Comparison of ENCODE assay signal across 8 cellular contexts in the genomic region with DNA sequence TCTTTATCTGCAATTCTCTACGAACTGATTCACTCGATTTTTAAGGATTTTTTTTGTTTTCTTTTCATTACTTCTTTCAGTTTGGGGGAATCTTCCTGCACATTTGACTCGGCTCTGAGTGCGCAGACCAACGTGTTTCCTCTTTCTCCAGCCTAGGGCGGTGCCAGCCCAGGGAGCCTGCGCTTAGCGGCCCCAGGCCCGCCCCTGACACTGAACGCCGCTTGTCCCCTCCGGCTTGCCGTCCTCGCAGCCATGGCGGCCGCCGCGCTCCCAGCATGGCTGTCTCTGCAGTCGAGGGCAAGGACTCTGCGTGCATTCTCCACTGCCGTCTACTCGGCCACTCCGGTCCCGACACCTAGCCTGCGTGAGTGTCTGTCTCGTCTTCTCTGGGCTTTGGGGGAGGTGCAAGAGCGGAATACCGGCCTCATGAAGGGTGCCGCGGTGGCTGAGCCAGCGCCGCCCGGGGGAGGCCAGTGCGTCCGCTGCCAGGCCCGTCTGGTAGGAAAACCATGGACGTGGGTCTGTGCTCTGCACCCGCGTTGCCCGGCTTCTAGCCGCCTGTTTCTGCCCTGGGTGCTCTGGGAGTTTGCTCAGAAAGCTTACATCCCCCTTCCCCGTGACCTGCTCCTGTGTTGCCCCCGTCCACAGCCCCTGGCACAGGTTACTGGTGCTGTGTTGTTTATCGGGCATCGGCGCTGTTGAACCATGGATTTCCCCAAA. TPM values are rescaled to one million over a fixed set of nuclear protein-coding genes. Genes with fewer than 3 reads are reported as not detected.
A peak's percentile ranks its signal among the peaks of the same experiment; 100 is the strongest.
DNase-seq lines count a peak whose midpoint lies in the region; ATAC-seq and TF ChIP-seq lines count a peak whose summit lies in the region.

MRPS35 (plus strand) TSS at position 241 of the 720 bp plus-strand sequence; CDS start at position 253, 12 bp downstream.

- H3K27ac ChIP-seq in DOHH2 (ENCODE audit: low read depth, low read length) = peak within 1 kb of the TSS; percentile 17

- peak; percentile 80 for DNase-seq in KG1 (lab: John Stamatoyannopoulos, UW)
- DNase-seq in RPMI7951 (ENCODE audit: low read depth) = peak; percentile 89
- peak; percentile 89 for DNase-seq in activated T-helper 1 cell treated with anti-CD3 and anti-CD28 coated beads, Interleukin-12 subunit alpha, Interleukin-12 subunit beta, Interleukin-2, Interleukin-4 antibody, amounts not matched to agents 30 ng/mL and 10 ng/mL and 1 ng/mL, durations not matched to agents 14 hours and 24 hours and 36 hours (ENCODE audit: low spot score)
- DNase-seq in fibroblast of gingiva (ENCODE audit: low read depth) = peak; percentile 95
- DNase-seq in naive thymus-derived CD8-positive, alpha-beta T cell = peak; percentile 83 to 94 (median 92)
- peak; percentile 94 for DNase-seq in stimulated activated naive B cell treated with anti-CD40 and anti-IgM and Interleukin-4, amounts not matched to agents 10 μg/mL and 1 μg/mL and 100 μg/mL, for 72 hours

- H3K36me3 ChIP-seq in DOHH2 (ENCODE audit: control insufficient read depth, low read length) = peaks cover 33% of the 10 kb centered on the region

- no peak for TF ChIP-seq CTCF in DOHH2 (IDR thresholded peaks at IDR 0.05; ENCODE audit: low read depth, low read length, poor library complexity, severe bottlenecking)

- peak within 1 kb of the TSS; percentile 78 for H3K4me2 ChIP-seq in DOHH2 (ENCODE audit: low read length)

- no peaks in the 10 kb centered on the region for H3K9me2 ChIP-seq in DOHH2 (replicated peaks; ENCODE audit: control insufficient read depth, low read length)

- peaks cover 10% of the 10 kb centered on the region for H3K27me3 Mint-ChIP-seq in activated T-helper 1 cell treated with anti-CD3 and anti-CD28 coated beads, Interleukin-12 subunit alpha, Interleukin-12 subunit beta, Interleukin-2, Interleukin-4 antibody, amounts not matched to agents 30 ng/mL and 10 ng/mL and 1 ng/mL, durations not matched to agents 14 hours and 24 hours and 36 hours (ENCODE audit: insufficient read depth)
- peaks cover 0 to 2% (median 0%) of the 10 kb centered on the region in 5 donors for H3K27me3 Mint-ChIP-seq in naive thymus-derived CD8-positive, alpha-beta T cell
- H3K27me3 Mint-ChIP-seq in stimulated activated naive B cell treated with anti-CD40 and anti-IgM and Interleukin-4, amounts not matched to agents 10 μg/mL and 1 μg/mL and 100 μg/mL, for 72 hours = no peaks in the 10 kb centered on the region

- peaks cover 51% of the 10 kb centered on the region for H3K79me2 ChIP-seq in DOHH2 (ENCODE audit: control insufficient read depth, low read length)

- no peaks in the 10 kb centered on the region for H3K9me3 Mint-ChIP-seq in activated T-helper 1 cell treated with anti-CD3 and anti-CD28 coated beads, Interleukin-12 subunit alpha, Interleukin-12 subunit beta, Interleukin-2, Interleukin-4 antibody, amounts not matched to agents 30 ng/mL and 10 ng/mL and 1 ng/mL, durations not matched to agents 14 hours and 24 hours and 36 hours
- no peaks in the 10 kb centered on the region for H3K9me3 Mint-ChIP-seq in naive thymus-derived CD8-positive, alpha-beta T cell
- no peaks in the 10 kb centered on the region for H3K9me3 Mint-ChIP-seq in stimulated activated naive B cell treated with anti-CD40 and anti-IgM and Interleukin-4, amounts not matched to agents 10 μg/mL and 1 μg/mL and 100 μg/mL, for 72 hours

- POLR2A ChIA-PET in naive thymus-derived CD8-positive, alpha-beta T cell (lab: Charles Lee) = interaction anchor here (0.5 to 2.7 kb wide), 3 partner anchors 69 to 696 kb away, joined by 3 to 14 read pairs (median 4); partner anchors contain the start of genes KLHL42, MANSC4 and STK38L

- H3K4me1 Mint-ChIP-seq in activated T-helper 1 cell treated with anti-CD3 and anti-CD28 coated beads, Interleukin-12 subunit alpha, Interleukin-12 subunit beta, Interleukin-2, Interleukin-4 antibody, amounts not matched to agents 30 ng/mL and 10 ng/mL and 1 ng/mL, durations not matched to agents 14 hours and 24 hours and 36 hours (ENCODE audit: low read depth) = peaks cover 26% of the 10 kb centered on the region
- peaks cover 16 to 42% (median 38%) of the 10 kb centered on the region in 4 donors for H3K4me1 Mint-ChIP-seq in naive thymus-derived CD8-positive, alpha-beta T cell
- peaks cover 11 to 16% of the 10 kb centered on the region in 2 donors for H3K4me1 Mint-ChIP-seq in stimulated activated naive B cell treated with anti-CD40 and anti-IgM and Interleukin-4, amounts not matched to agents 10 μg/mL and 1 μg/mL and 100 μg/mL, for 72 hours

- peak within 1 kb of the TSS; percentile 97 for H3K4me3 Mint-ChIP-seq in activated T-helper 1 cell treated with anti-CD3 and anti-CD28 coated beads, Interleukin-12 subunit alpha, Interleukin-12 subunit beta, Interleukin-2, Interleukin-4 antibody, amounts not matched to agents 30 ng/mL and 10 ng/mL and 1 ng/mL, durations not matched to agents 14 hours and 24 hours and 36 hours
- H3K4me3 Mint-ChIP-seq in naive thymus-derived CD8-positive, alpha-beta T cell = peak within 1 kb of the TSS; percentile 92 to 100 (median 98)
- peak within 1 kb of the TSS; percentile 93 to 98 for H3K4me3 Mint-ChIP-seq in stimulated activated naive B cell treated with anti-CD40 and anti-IgM and Interleukin-4, amounts not matched to agents 10 μg/mL and 1 μg/mL and 100 μg/mL, for 72 hours

- H3K36me3 Mint-ChIP-seq in activated T-helper 1 cell treated with anti-CD3 and anti-CD28 coated beads, Interleukin-12 subunit alpha, Interleukin-12 subunit beta, Interleukin-2, Interleukin-4 antibody, amounts not matched to agents 30 ng/mL and 10 ng/mL and 1 ng/mL, durations not matched to agents 14 hours and 24 hours and 36 hours (ENCODE audit: low read depth) = peaks cover 18% of the 10 kb centered on the region
- peaks cover 0 to 29% (median 0%) of the 10 kb centered on the region in 3 donors for H3K36me3 Mint-ChIP-seq in naive thymus-derived CD8-positive, alpha-beta T cell
- peaks cover 6 to 23% of the 10 kb centered on the region in 2 donors for H3K36me3 Mint-ChIP-seq in stimulated activated naive B cell treated with anti-CD40 and anti-IgM and Interleukin-4, amounts not matched to agents 10 μg/mL and 1 μg/mL and 100 μg/mL, for 72 hours

- H3F3A ChIP-seq in DOHH2 (ENCODE audit: control insufficient read depth, insufficient read depth) = no peaks in the 10 kb centered on the region

- H3K4me1 ChIP-seq in DOHH2 (ENCODE audit: control insufficient read depth, low read length) = peaks cover 18% of the 10 kb centered on the region

- H3K9me3 ChIP-seq in DOHH2 (ENCODE audit: control insufficient read depth, insufficient read depth, low read length) = no peaks in the 10 kb centered on the region

- H3K27me3 ChIP-seq in DOHH2 (ENCODE audit: control insufficient read depth, low read length) = no peaks in the 10 kb centered on the region

- H3K27ac Mint-ChIP-seq in activated T-helper 1 cell treated with anti-CD3 and anti-CD28 coated beads, Interleukin-12 subunit alpha, Interleukin-12 subunit beta, Interleukin-2, Interleukin-4 antibody, amounts not matched to agents 30 ng/mL and 10 ng/mL and 1 ng/mL, durations not matched to agents 14 hours and 24 hours and 36 hours = peak within 1 kb of the TSS; percentile 96
- H3K27ac Mint-ChIP-seq in naive thymus-derived CD8-positive, alpha-beta T cell = peak within 1 kb of the TSS; percentile 92 to 99 (median 98)
- peak within 1 kb of the TSS; percentile 98 for H3K27ac Mint-ChIP-seq in stimulated activated naive B cell treated with anti-CD40 and anti-IgM and Interleukin-4, amounts not matched to agents 10 μg/mL and 1 μg/mL and 100 μg/mL, for 72 hours

- peak; percentile 96 for ATAC-seq in GM21737 (IDR thresholded peaks at IDR 0.05; ENCODE audit: unreplicated experiment)
- peak; percentile 96 to 97 for ATAC-seq in naive thymus-derived CD8-positive, alpha-beta T cell
- ATAC-seq in stimulated activated naive B cell treated with anti-CD40 and anti-IgM and Interleukin-4, amounts not matched to agents 10 μg/mL and 1 μg/mL and 100 μg/mL, for 72 hours (replicated peaks) = peak; percentile 98

- intact Hi-C loops in activated T-helper 1 cell treated with anti-CD3 and anti-CD28 coated beads, Interleukin-12 subunit alpha, Interleukin-12 subunit beta, Interleukin-2, Interleukin-4 antibody, amounts not matched to agents 30 ng/mL and 10 ng/mL and 1 ng/mL, durations not matched to agents 14 hours and 24 hours and 36 hours (cut with micrococcal nuclease) = loop anchor here (1.0 to 10.0 kb wide), 8 partner anchors 70 to 1670 kb away; partner anchors contain the start of genes BMAL2, CCDC91, ERGIC2 and ITPR2

- peak within 1 kb of the TSS; percentile 94 for H3K4me3 ChIP-seq in DOHH2 (ENCODE audit: low read length)

- H4K20me1 ChIP-seq in DOHH2 (ENCODE audit: control insufficient read depth, insufficient read depth, low read depth, low read length) = 0 out of 2 replicates have a peak, but pooled peaks cover 8% of the 10 kb centered on the region

RNA-seq across cellular contexts. Expression of gene MRPS35, which starts in this region (rescaled TPM):
- 51.0 and 62.5 TPM in 2 replicates for total RNA-seq in RPMI7951 (2014; rRNA removed; shearing (Covaris generic))
- total RNA-seq in activated T-helper 1 cell treated with anti-CD3 and anti-CD28 coated beads, Interleukin-12 subunit alpha, Interleukin-12 subunit beta, Interleukin-2, Interleukin-4 antibody, amounts not matched to agents 30 ng/mL and 10 ng/mL and 1 ng/mL, durations not matched to agents 14 hours and 24 hours and 36 hours = 59.8 and 72.2 TPM in 2 replicates
- 10 to 100 TPM; 26.6 to 27.3 TPM for total RNA-seq in naive thymus-derived CD8-positive, alpha-beta T cell
- polyA plus RNA-seq in naive thymus-derived CD8-positive, alpha-beta T cell = 10 to 100 TPM; 57.7 to 74.4 (median 65.9) TPM

Comparison
In these comparisons a context has a peak if more than half of its experiments do, and no peak if none do; other contexts are left out.
1. Peak in every context shown above with its lines: DNase-seq, ATAC-seq, H3K4me3 ChIP-seq and H3K27ac ChIP-seq.